1 cellular context compared by ENCODE assay signal in the genomic region with DNA sequence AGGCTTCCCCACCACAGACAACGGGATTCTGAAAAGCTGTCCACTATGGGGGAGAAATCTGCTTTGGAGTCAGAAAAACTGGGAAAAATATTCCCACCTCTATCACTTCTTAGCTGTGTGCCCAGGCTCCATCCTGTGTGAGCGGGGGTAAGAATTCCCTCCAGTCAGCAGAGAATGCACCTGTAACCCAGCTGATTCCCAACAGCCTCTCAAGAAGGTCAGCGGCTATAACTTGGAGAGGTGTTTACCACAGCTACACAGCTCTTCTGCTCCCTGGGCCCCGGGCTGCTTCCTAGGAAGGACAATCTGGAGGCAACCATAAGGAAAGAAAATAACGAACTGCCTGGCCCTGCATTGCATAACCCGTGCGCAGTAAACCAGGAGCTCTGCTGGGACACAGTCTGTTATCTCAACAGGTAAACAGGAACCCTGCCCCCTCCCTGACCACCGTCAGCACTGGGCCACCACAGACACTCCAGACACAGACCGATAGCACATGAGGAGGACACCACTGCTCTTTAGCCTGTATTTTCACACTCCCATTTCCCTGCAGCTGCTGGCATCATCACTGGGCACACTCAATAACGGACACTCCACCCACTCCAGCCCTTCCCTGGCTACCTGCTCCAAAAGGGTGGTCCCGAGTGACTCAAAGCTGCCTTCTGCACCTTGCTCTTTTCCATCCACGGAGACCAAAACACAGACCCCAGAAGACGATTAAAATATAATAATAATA.
TF ChIP-seq lines count a peak whose summit lies in the region.

No MANE protein-coding gene starts in this region.

TF ChIP-seq in HepG2, 621 proteins besides CTCF, POLR2A, EP300 and RAD21 (continued from another document and continues in another):
- TF ChIP-seq, protein P1, sequence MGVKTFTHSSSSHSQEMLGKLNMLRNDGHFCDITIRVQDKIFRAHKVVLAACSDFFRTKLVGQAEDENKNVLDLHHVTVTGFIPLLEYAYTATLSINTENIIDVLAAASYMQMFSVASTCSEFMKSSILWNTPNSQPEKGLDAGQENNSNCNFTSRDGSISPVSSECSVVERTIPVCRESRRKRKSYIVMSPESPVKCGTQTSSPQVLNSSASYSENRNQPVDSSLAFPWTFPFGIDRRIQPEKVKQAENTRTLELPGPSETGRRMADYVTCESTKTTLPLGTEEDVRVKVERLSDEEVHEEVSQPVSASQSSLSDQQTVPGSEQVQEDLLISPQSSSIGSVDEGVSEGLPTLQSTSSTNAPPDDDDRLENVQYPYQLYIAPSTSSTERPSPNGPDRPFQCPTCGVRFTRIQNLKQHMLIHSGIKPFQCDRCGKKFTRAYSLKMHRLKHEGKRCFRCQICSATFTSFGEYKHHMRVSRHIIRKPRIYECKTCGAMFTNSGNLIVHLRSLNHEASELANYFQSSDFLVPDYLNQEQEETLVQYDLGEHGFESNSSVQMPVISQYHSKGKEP (CRISPR knock-in tag; IDR thresholded peaks at IDR 0.05), result no peak
- no peak for TF ChIP-seq ZFAT (CRISPR knock-in tag; conservative IDR thresholded peaks at IDR 0.05)
- TF ChIP-seq, protein P2, sequence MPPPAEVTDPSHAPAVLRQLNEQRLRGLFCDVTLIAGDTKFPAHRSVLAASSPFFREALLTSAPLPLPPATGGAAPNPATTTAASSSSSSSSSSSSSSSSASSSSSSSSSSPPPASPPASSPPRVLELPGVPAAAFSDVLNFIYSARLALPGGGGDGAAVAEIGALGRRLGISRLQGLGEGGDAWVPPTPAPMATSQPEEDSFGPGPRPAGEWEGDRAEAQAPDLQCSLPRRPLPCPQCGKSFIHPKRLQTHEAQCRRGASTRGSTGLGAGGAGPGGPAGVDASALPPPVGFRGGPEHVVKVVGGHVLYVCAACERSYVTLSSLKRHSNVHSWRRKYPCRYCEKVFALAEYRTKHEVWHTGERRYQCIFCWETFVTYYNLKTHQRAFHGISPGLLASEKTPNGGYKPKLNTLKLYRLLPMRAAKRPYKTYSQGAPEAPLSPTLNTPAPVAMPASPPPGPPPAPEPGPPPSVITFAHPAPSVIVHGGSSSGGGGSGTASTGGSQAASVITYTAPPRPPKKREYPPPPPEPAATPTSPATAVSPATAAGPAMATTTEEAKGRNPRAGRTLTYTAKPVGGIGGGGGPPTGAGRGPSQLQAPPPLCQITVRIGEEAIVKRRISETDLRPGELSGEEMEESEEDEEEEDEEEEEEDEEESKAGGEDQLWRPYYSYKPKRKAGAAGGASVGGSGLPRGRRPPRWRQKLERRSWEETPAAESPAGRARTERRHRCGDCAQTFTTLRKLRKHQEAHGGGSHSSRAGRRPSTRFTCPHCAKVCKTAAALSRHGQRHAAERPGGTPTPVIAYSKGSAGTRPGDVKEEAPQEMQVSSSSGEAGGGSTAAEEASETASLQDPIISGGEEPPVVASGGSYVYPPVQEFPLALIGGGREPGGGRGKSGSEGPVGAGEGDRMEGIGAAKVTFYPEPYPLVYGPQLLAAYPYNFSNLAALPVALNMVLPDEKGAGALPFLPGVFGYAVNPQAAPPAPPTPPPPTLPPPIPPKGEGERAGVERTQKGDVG (CRISPR knock-in tag; IDR thresholded peaks at IDR 0.05; ENCODE audit: borderline replicate concordance), result no peak; the same call in 1 of the 2 replicates
- TF ChIP-seq ZBTB7B (CRISPR knock-in tag; IDR thresholded peaks at IDR 0.05), result peak; percentile 76; the same call in 1 of the 2 replicates
- TF ChIP-seq ZNF121 (CRISPR knock-in tag; IDR thresholded peaks at IDR 0.05), result no peak
- TF ChIP-seq ZFY (CRISPR knock-in tag; IDR thresholded peaks at IDR 0.05), result peak; percentile 49; the same call in 1 of the 2 replicates
- peak; percentile 71 for TF ChIP-seq GABPB1 (CRISPR knock-in tag; IDR thresholded peaks at IDR 0.05)
- TF ChIP-seq, protein P3, sequence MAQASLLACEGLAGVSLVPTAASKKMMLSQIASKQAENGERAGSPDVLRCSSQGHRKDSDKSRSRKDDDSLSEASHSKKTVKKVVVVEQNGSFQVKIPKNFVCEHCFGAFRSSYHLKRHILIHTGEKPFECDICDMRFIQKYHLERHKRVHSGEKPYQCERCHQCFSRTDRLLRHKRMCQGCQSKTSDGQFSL (CRISPR knock-in tag; IDR thresholded peaks at IDR 0.05), result no peak
- peak; percentile 99 for TF ChIP-seq FOXO1 (CRISPR knock-in tag; IDR thresholded peaks at IDR 0.05)
- TF ChIP-seq, protein P4, sequence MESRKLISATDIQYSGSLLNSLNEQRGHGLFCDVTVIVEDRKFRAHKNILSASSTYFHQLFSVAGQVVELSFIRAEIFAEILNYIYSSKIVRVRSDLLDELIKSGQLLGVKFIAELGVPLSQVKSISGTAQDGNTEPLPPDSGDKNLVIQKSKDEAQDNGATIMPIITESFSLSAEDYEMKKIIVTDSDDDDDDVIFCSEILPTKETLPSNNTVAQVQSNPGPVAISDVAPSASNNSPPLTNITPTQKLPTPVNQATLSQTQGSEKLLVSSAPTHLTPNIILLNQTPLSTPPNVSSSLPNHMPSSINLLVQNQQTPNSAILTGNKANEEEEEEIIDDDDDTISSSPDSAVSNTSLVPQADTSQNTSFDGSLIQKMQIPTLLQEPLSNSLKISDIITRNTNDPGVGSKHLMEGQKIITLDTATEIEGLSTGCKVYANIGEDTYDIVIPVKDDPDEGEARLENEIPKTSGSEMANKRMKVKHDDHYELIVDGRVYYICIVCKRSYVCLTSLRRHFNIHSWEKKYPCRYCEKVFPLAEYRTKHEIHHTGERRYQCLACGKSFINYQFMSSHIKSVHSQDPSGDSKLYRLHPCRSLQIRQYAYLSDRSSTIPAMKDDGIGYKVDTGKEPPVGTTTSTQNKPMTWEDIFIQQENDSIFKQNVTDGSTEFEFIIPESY (CRISPR knock-in tag; IDR thresholded peaks at IDR 0.05), result peak; percentile 42
- TF ChIP-seq EEA1 (CRISPR knock-in tag; IDR thresholded peaks at IDR 0.05; ENCODE audit: borderline replicate concordance), result no peak
- TF ChIP-seq ZNF816 (CRISPR knock-in tag; IDR thresholded peaks at IDR 0.05; ENCODE audit: borderline replicate concordance), result peak; percentile 91; the same call in 1 of the 2 replicates
- TF ChIP-seq FOSL1 (CRISPR knock-in tag; IDR thresholded peaks at IDR 0.05; ENCODE audit: borderline replicate concordance), result no peak
- peak; percentile 20; the same call in 1 of the 2 replicates for TF ChIP-seq SMC3 (IDR thresholded peaks at IDR 0.05; ENCODE audit: low read length)
- no peak for TF ChIP-seq ZFYVE20 (CRISPR knock-in tag; IDR thresholded peaks at IDR 0.05; ENCODE audit: borderline replicate concordance, low read depth)
- peak; percentile 89 for TF ChIP-seq TGIF2 (CRISPR knock-in tag; IDR thresholded peaks at IDR 0.05)
- TF ChIP-seq, protein P5, sequence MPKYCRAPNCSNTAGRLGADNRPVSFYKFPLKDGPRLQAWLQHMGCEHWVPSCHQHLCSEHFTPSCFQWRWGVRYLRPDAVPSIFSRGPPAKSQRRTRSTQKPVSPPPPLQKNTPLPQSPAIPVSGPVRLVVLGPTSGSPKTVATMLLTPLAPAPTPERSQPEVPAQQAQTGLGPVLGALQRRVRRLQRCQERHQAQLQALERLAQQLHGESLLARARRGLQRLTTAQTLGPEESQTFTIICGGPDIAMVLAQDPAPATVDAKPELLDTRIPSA (CRISPR knock-in tag; IDR thresholded peaks at IDR 0.05; ENCODE audit: borderline replicate concordance), result no peak
- no peak for TF ChIP-seq EZH2 (conservative IDR thresholded peaks at IDR 0.05; ENCODE audit: low read depth, low read length)
- peak; percentile 74 for TF ChIP-seq HMG20A (CRISPR knock-in tag; IDR thresholded peaks at IDR 0.05; ENCODE audit: borderline replicate concordance)
- TF ChIP-seq GATAD2A (CRISPR knock-in tag; IDR thresholded peaks at IDR 0.05), result peak; percentile 93
- TF ChIP-seq, protein P6, sequence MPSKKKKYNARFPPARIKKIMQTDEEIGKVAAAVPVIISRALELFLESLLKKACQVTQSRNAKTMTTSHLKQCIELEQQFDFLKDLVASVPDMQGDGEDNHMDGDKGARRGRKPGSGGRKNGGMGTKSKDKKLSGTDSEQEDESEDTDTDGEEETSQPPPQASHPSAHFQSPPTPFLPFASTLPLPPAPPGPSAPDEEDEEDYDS (CRISPR knock-in tag; IDR thresholded peaks at IDR 0.05), result peak; percentile 79
- peak; percentile 80 for TF ChIP-seq SOX5 (CRISPR knock-in tag; IDR thresholded peaks at IDR 0.05; ENCODE audit: borderline replicate concordance)
- no peak for TF ChIP-seq ZNF10 (CRISPR knock-in tag; IDR thresholded peaks at IDR 0.05; ENCODE audit: borderline replicate concordance, low read depth)
- TF ChIP-seq YEATS4 (CRISPR knock-in tag; IDR thresholded peaks at IDR 0.05; ENCODE audit: borderline replicate concordance), result peak; percentile 69; the same call in 1 of the 2 replicates
- TF ChIP-seq ARID2 (CRISPR knock-in tag; IDR thresholded peaks at IDR 0.05; ENCODE audit: borderline replicate concordance), result 0 out of 2 replicates have a peak, but pooled peaks have one; percentile 21
- no peak for TF ChIP-seq ZNF354B (CRISPR knock-in tag; IDR thresholded peaks at IDR 0.05)
- TF ChIP-seq, protein P7, sequence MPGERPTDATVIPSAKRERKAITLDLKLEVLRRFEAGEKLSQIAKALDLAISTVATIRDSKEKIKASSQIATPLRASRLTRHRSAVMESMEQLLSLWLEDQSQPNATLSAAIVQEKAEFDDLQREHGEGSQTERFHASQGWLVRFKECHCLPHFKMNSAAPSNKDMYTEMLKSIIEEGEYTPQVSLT (CRISPR knock-in tag; IDR thresholded peaks at IDR 0.05; ENCODE audit: borderline replicate concordance, low read depth), result no peak
- no peak for TF ChIP-seq ADNP (CRISPR knock-in tag; IDR thresholded peaks at IDR 0.05)
- peak; percentile 87 for TF ChIP-seq NCOA2 (CRISPR knock-in tag; IDR thresholded peaks at IDR 0.05)
- peak; percentile 90 for TF ChIP-seq CBX5 (CRISPR knock-in tag; IDR thresholded peaks at IDR 0.05; ENCODE audit: borderline replicate concordance)
- TF ChIP-seq MIER3 (CRISPR knock-in tag; IDR thresholded peaks at IDR 0.05; ENCODE audit: borderline replicate concordance), result peak; percentile 96; the same call in 1 of the 2 replicates
- TF ChIP-seq POLR2AphosphoS2 (IDR thresholded peaks at IDR 0.05; ENCODE audit: low read depth, low read length), result no peak
- peak; percentile 91 for TF ChIP-seq IRF2 (CRISPR knock-in tag; IDR thresholded peaks at IDR 0.05)
- TF ChIP-seq, protein P8, sequence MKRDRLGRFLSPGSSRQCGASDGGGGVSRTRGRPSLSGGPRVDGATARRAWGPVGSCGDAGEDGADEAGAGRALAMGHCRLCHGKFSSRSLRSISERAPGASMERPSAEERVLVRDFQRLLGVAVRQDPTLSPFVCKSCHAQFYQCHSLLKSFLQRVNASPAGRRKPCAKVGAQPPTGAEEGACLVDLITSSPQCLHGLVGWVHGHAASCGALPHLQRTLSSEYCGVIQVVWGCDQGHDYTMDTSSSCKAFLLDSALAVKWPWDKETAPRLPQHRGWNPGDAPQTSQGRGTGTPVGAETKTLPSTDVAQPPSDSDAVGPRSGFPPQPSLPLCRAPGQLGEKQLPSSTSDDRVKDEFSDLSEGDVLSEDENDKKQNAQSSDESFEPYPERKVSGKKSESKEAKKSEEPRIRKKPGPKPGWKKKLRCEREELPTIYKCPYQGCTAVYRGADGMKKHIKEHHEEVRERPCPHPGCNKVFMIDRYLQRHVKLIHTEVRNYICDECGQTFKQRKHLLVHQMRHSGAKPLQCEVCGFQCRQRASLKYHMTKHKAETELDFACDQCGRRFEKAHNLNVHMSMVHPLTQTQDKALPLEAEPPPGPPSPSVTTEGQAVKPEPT (CRISPR knock-in tag; IDR thresholded peaks at IDR 0.05; ENCODE audit: low read depth), result no peak; the same call in 1 of the 2 replicates
- TF ChIP-seq, protein P9, sequence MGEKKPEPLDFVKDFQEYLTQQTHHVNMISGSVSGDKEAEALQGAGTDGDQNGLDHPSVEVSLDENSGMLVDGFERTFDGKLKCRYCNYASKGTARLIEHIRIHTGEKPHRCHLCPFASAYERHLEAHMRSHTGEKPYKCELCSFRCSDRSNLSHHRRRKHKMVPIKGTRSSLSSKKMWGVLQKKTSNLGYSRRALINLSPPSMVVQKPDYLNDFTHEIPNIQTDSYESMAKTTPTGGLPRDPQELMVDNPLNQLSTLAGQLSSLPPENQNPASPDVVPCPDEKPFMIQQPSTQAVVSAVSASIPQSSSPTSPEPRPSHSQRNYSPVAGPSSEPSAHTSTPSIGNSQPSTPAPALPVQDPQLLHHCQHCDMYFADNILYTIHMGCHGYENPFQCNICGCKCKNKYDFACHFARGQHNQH (CRISPR knock-in tag; IDR thresholded peaks at IDR 0.05), result peak; percentile 90
- TF ChIP-seq HNF4A (CRISPR knock-in tag; IDR thresholded peaks at IDR 0.05), result peak; percentile 88
- TF ChIP-seq ZNF230 (CRISPR knock-in tag; IDR thresholded peaks at IDR 0.05), result no peak
- peak; percentile 92 for TF ChIP-seq SKI (IDR thresholded peaks at IDR 0.05; ENCODE audit: partially characterized antibody)
- TF ChIP-seq NFKB2 (CRISPR knock-in tag; IDR thresholded peaks at IDR 0.05; ENCODE audit: borderline replicate concordance), result peak; percentile 45; the same call in 1 of the 2 replicates
- TF ChIP-seq CHD4 (IDR thresholded peaks at IDR 0.05; ENCODE audit: borderline replicate concordance, low read length), result no peak
- TF ChIP-seq BORCS8-MEF2B (CRISPR knock-in tag; IDR thresholded peaks at IDR 0.05), result peak; percentile 67
- TF ChIP-seq SNAI1 (CRISPR knock-in tag; IDR thresholded peaks at IDR 0.05; ENCODE audit: borderline replicate concordance), result no peak
- TF ChIP-seq ZNF598 (CRISPR knock-in tag; IDR thresholded peaks at IDR 0.05; ENCODE audit: borderline replicate concordance), result no peak
- peak; percentile 79; the same call in 1 of the 2 replicates for TF ChIP-seq WIZ (CRISPR knock-in tag; IDR thresholded peaks at IDR 0.05)
- peak; percentile 87; the same call in 1 of the 2 replicates for TF ChIP-seq ZNF350 (CRISPR knock-in tag; IDR thresholded peaks at IDR 0.05; ENCODE audit: borderline replicate concordance, low read depth)
- peak; percentile 44; the same call in 1 of the 2 replicates for TF ChIP-seq ZNF564 (CRISPR knock-in tag; IDR thresholded peaks at IDR 0.05)
- TF ChIP-seq CEBPG (CRISPR knock-in tag; IDR thresholded peaks at IDR 0.05), result peak; percentile 96
- TF ChIP-seq RFX3 (CRISPR knock-in tag; IDR thresholded peaks at IDR 0.05), result no peak
- no peak for TF ChIP-seq NFE2L2 (IDR thresholded peaks at IDR 0.05; ENCODE audit: low read length)
- TF ChIP-seq, protein P10, sequence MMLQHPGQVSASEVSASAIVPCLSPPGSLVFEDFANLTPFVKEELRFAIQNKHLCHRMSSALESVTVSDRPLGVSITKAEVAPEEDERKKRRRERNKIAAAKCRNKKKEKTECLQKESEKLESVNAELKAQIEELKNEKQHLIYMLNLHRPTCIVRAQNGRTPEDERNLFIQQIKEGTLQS (CRISPR knock-in tag; IDR thresholded peaks at IDR 0.05), result no peak; the same call in 1 of the 2 replicates
- TF ChIP-seq ZNF713 (CRISPR knock-in tag; IDR thresholded peaks at IDR 0.05), result no peak
- TF ChIP-seq, protein P11, sequence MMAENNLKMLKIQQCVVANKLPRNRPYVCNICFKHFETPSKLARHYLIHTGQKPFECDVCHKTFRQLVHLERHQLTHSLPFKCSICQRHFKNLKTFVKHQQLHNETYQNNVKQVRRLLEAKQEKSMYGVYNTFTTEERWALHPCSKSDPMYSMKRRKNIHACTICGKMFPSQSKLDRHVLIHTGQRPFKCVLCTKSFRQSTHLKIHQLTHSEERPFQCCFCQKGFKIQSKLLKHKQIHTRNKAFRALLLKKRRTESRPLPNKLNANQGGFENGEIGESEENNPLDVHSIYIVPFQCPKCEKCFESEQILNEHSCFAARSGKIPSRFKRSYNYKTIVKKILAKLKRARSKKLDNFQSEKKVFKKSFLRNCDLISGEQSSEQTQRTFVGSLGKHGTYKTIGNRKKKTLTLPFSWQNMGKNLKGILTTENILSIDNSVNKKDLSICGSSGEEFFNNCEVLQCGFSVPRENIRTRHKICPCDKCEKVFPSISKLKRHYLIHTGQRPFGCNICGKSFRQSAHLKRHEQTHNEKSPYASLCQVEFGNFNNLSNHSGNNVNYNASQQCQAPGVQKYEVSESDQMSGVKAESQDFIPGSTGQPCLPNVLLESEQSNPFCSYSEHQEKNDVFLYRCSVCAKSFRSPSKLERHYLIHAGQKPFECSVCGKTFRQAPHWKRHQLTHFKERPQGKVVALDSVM (CRISPR knock-in tag; IDR thresholded peaks at IDR 0.05), result 0 out of 2 replicates have a peak, but pooled peaks have one; percentile 52
